Comparison of ENCODE assay signal across 6 cellular contexts in the genomic region with DNA sequence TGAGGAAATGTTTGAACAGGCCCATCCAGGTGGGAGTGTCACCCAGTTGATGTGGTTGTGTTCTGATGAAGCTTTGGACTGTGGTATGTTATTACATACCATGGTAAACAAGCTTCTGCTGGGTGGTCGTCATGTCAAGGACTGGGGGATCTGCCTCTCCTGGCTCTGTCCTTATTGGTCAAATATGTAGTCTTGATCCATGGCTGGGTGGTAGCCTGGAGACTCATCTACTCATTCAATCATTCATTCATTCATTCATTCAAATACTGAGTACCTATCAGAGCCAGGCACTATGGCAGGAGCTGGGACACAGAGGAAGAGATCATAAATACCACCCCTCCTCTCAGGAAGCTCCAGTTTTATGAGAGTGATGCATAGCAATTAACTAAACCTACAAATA.
"Had no signal": no experiment of that assay in that cellular context is flagged by ENCODE, and none has a peak within 500 bp of the region (broad histone marks: within the 10 kb centered on the region; RNA-seq: fewer than 3 reads in every experiment).

No MANE protein-coding gene starts in this region.

- ATAC-seq: HepG2 had no signal

- H3K27ac ChIP-seq: HL-60, KMS-11 had no signal

- H3K9ac ChIP-seq: KMS-11 had no signal

- H3K4me2 ChIP-seq: KMS-11 had no signal

- FAIRE-seq: HepG2 had no signal

- DNase-seq: IMR-90, KBM-7, KG1 had no signal
